Comparison of ENCODE assay signal across 1 cellular context in the genomic region with DNA sequence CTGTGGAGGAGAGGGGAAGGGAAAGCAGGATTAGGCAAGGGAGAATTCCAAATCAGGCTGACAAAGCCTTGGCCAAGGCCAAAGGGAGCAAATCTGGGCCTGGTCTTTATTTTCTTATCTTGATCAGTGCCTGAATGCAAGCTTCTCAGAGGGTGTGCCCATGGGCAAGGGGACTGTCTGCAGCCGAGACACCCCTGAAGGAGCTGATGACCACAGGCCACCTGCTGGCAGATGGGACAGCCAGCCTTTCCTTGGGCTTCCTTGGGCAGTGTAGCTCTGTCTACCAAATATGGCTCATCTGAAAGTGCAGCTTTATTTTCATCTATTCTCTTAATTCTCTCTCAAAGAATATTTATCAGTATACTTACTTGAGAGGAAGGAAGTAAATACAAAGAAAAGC.
TF ChIP-seq lines count a peak whose summit lies in the region.

No MANE protein-coding gene starts in this region.

TF ChIP-seq in K562, 482 proteins besides CTCF, POLR2A, EP300 and RAD21 (continued from another document):
- TF ChIP-seq, protein P1, sequence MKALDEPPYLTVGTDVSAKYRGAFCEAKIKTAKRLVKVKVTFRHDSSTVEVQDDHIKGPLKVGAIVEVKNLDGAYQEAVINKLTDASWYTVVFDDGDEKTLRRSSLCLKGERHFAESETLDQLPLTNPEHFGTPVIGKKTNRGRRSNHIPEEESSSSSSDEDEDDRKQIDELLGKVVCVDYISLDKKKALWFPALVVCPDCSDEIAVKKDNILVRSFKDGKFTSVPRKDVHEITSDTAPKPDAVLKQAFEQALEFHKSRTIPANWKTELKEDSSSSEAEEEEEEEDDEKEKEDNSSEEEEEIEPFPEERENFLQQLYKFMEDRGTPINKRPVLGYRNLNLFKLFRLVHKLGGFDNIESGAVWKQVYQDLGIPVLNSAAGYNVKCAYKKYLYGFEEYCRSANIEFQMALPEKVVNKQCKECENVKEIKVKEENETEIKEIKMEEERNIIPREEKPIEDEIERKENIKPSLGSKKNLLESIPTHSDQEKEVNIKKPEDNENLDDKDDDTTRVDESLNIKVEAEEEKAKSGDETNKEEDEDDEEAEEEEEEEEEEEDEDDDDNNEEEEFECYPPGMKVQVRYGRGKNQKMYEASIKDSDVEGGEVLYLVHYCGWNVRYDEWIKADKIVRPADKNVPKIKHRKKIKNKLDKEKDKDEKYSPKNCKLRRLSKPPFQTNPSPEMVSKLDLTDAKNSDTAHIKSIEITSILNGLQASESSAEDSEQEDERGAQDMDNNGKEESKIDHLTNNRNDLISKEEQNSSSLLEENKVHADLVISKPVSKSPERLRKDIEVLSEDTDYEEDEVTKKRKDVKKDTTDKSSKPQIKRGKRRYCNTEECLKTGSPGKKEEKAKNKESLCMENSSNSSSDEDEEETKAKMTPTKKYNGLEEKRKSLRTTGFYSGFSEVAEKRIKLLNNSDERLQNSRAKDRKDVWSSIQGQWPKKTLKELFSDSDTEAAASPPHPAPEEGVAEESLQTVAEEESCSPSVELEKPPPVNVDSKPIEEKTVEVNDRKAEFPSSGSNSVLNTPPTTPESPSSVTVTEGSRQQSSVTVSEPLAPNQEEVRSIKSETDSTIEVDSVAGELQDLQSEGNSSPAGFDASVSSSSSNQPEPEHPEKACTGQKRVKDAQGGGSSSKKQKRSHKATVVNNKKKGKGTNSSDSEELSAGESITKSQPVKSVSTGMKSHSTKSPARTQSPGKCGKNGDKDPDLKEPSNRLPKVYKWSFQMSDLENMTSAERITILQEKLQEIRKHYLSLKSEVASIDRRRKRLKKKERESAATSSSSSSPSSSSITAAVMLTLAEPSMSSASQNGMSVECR (CRISPR knock-in tag; IDR thresholded peaks at IDR 0.05), result no peak
- TF ChIP-seq ZNF165 (CRISPR knock-in tag; IDR thresholded peaks at IDR 0.05; ENCODE audit: borderline replicate concordance), result no peak
- TF ChIP-seq, protein P2, sequence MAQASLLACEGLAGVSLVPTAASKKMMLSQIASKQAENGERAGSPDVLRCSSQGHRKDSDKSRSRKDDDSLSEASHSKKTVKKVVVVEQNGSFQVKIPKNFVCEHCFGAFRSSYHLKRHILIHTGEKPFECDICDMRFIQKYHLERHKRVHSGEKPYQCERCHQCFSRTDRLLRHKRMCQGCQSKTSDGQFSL (CRISPR knock-in tag; IDR thresholded peaks at IDR 0.05), result no peak
- TF ChIP-seq, protein P2 (tag; IDR thresholded peaks at IDR 0.05), result no peak
- no peak for TF ChIP-seq E2F3 (CRISPR knock-in tag; IDR thresholded peaks at IDR 0.05)
- no peak for TF ChIP-seq ZC3H8 (IDR thresholded peaks at IDR 0.05)
- TF ChIP-seq, protein P3, sequence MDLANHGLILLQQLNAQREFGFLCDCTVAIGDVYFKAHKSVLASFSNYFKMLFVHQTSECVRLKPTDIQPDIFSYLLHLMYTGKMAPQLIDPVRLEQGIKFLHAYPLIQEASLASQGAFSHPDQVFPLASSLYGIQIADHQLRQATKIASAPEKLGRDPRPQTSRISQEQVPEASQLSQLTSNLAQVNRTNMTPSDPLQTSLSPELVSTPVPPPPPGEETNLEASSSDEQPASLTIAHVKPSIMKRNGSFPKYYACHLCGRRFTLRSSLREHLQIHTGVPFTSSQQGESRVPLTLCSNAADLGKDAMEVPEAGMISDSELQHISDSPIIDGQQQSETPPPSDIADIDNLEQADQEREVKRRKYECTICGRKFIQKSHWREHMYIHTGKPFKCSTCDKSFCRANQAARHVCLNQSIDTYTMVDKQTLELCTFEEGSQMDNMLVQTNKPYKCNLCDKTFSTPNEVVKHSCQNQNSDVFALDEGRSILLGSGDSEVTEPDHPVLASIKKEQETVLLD (IDR thresholded peaks at IDR 0.05), result no peak
- TF ChIP-seq SRSF9 (IDR thresholded peaks at IDR 0.05; ENCODE audit: borderline replicate concordance, low read depth, low read length), result no peak
- no peak for TF ChIP-seq TARDBP (IDR thresholded peaks at IDR 0.05)
